1 cellular context compared by ENCODE assay signal in genomic region chr21:44011123-44011773, GRCh38.
TF ChIP-seq lines count a peak whose summit lies in the region.

No MANE protein-coding gene starts in this region.

TF ChIP-seq in HepG2, 621 proteins besides CTCF, POLR2A, EP300 and RAD21 (continued from another document):
- peak; percentile 4; the same call in 1 of the 2 replicates for TF ChIP-seq FOXP4 (CRISPR knock-in tag; IDR thresholded peaks at IDR 0.05)
- TF ChIP-seq LCORL (IDR thresholded peaks at IDR 0.05) = no peak
- TF ChIP-seq LCORL (CRISPR knock-in tag; IDR thresholded peaks at IDR 0.05) = 0 out of 2 replicates have a peak, but pooled peaks have one; percentile 2
- TF ChIP-seq PATZ1 (CRISPR knock-in tag; IDR thresholded peaks at IDR 0.05) = no peak
- no peak for TF ChIP-seq RFX1 (IDR thresholded peaks at IDR 0.05)
